Comparison of ENCODE assay signal across 23 cellular contexts in genomic region chr22:23622634-23623033, GRCh38. TPM values are rescaled to one million over a fixed set of nuclear protein-coding genes. Genes with fewer than 3 reads are reported as not detected.
DNase-seq lines count a peak whose midpoint lies in the region; ATAC-seq and TF ChIP-seq lines count a peak whose summit lies in the region.
"Had no signal": no experiment of that assay in that cellular context is flagged by ENCODE, and none has a peak within 500 bp of the region (broad histone marks: within the 10 kb centered on the region; RNA-seq: fewer than 3 reads in every experiment).

No MANE protein-coding gene starts in this region.

- no peaks in the 10 kb centered on the region for H3K36me3 ChIP-seq in parathyroid adenoma (ENCODE audit: control insufficient read depth, insufficient read depth, low read length)
- H3K36me3 ChIP-seq: Peyer's patch had no signal

- DNase-seq in Daoy (ENCODE audit: low read depth) = peak; percentile 46
- peak; percentile 47 for DNase-seq in LHCN-M2 (ENCODE audit: low read depth)
- peak; percentile 5 for DNase-seq in epithelial cell of esophagus (ENCODE audit: low read depth)
- DNase-seq in cardiac septum (ENCODE audit: low spot score) = no peak
- DNase-seq in left ventricle myocardium superior = no peak
- no peak for DNase-seq in GOT3 (lab: John Stamatoyannopoulos, UW)
- DNase-seq: COR-L47, DMS53, HFFc6, MV-4-11, NCI-H1694, NCI-H82, Peyer's patch, SHP77 had no signal

- H3K79me2 ChIP-seq in parathyroid adenoma = no peaks in the 10 kb centered on the region

- no peaks in the 10 kb centered on the region for H3K4me1 ChIP-seq in parathyroid adenoma
- H3K4me1 ChIP-seq: Peyer's patch had no signal

- intact Hi-C loops in cardiac septum (cut with DNase I) (no loop called here), left ventricle myocardium superior (cut with micrococcal nuclease) (no loop called here)

- H3K9me3 ChIP-seq in parathyroid adenoma (ENCODE audit: control insufficient read depth, low read length) = no peaks in the 10 kb centered on the region
- H3K9me3 ChIP-seq: Peyer's patch had no signal

- H3K9ac ChIP-seq in parathyroid adenoma = no peak overlapping the region

- no peak for TF ChIP-seq CTCF in epithelial cell of esophagus (IDR thresholded peaks at IDR 0.05; ENCODE audit: insufficient read depth, low read depth, low read length, missing control alignments)
- TF ChIP-seq CTCF in parathyroid adenoma (IDR thresholded peaks at IDR 0.05) = no peak

- H3K4me3 ChIP-seq in epithelial cell of esophagus (ENCODE audit: low read length) = no peak overlapping the region
- H3K4me3 ChIP-seq in parathyroid adenoma (ENCODE audit: low read depth, low read length) = no peak overlapping the region
- H3K4me3 ChIP-seq: GM12878, Peyer's patch had no signal

- H3K27me3 ChIP-seq in parathyroid adenoma (ENCODE audit: control insufficient read depth, insufficient read depth, low read length) = no peaks in the 10 kb centered on the region
- H3K27me3 ChIP-seq: Peyer's patch had no signal

- H3K27ac ChIP-seq in parathyroid adenoma = no peak overlapping the region
- H3K27ac ChIP-seq: Peyer's patch had no signal

- ATAC-seq in left ventricle myocardium superior = no peak
- no peak for ATAC-seq in GM19395 (IDR thresholded peaks at IDR 0.05; ENCODE audit: unreplicated experiment)
- ATAC-seq: GM12878, SK-N-SH treated with all-trans-retinoic acid at 6 μM for 48 hours had no signal

- no peak overlapping the region for H2AFZ ChIP-seq in parathyroid adenoma

- H3K4me2 ChIP-seq in parathyroid adenoma (ENCODE audit: low read length) = peak overlapping the region; percentile 17

RNA-seq across cellular contexts. Expression of gene DRICH1, which starts 9.5 kb away (rescaled TPM):
- not detected in 2 replicates for total RNA-seq in Daoy (2014; rRNA removed; shearing (Covaris generic))
- total RNA-seq in LHCN-M2 (2014; rRNA removed) (not detected in 2 replicates), cardiac septum (not detected), left ventricle myocardium superior (not detected)
- polyA plus RNA-seq in LHCN-M2 (2012) = 0.05 TPM
- total RNA-seq: G401, GM12878, NCI-H460 had no signal
- polyA plus RNA-seq: CD14-positive monocyte, GM12878 had no signal

RNA-seq across cellular contexts. Expression of gene IGLL1, which starts 42.5 kb away (rescaled TPM):
- total RNA-seq in Daoy (2014; rRNA removed; shearing (Covaris generic)) = not detected in 2 replicates
- total RNA-seq in LHCN-M2 (2014; rRNA removed) (not detected in 2 replicates), cardiac septum (not detected), left ventricle myocardium superior (not detected)
- not detected for polyA plus RNA-seq in LHCN-M2 (2012)
- total RNA-seq: A673, G401, GM12878, H1, HFFc6, NCI-H460, Peyer's patch had no signal
- polyA plus RNA-seq: CD14-positive monocyte, GM12878, H1 had no signal

Comparison
In these comparisons a context has a peak if more than half of its experiments do, and no peak if none do; other contexts are left out.
1. DNase-seq: peak in Daoy (single experiment), LHCN-M2 (single experiment) and epithelial cell of esophagus (single experiment); none in cardiac septum (single experiment), left ventricle myocardium superior (single experiment) and GOT3 (single experiment).